Comparison of ENCODE assay signal across 8 cellular contexts in genomic region chr19:8209111-8209964, GRCh38. TPM values are rescaled to one million over a fixed set of nuclear protein-coding genes. Genes with fewer than 3 reads are reported as not detected.
DNase-seq lines count a peak whose midpoint lies in the region; ATAC-seq, FAIRE-seq and TF ChIP-seq lines count a peak whose summit lies in the region.

CERS4 (plus strand) TSS chr19:8209370; CDS start chr19:8251077, 41,707 bp downstream.

- peak within 1 kb of the TSS; percentile 94 for H3K4ac ChIP-seq in H1 (replicated peaks; ENCODE audit: insufficient read length, low read depth, low read length)

- 0 out of 2 replicates have a peak within 1 kb of the TSS, but pooled peaks have one; percentile 61 for H2BK20ac ChIP-seq in H1 (ENCODE audit: low read length)

- no peaks in the 10 kb centered on the region; a peak in 1 of 8 replicates for H3K36me3 ChIP-seq in H1 (ENCODE audit: control insufficient read depth in 2 of 4, insufficient read depth in 4 of 4, low read length in 3 of 4)

- H2BK120ac ChIP-seq in H1 (replicated peaks; ENCODE audit: low read depth, low read length) = peak within 1 kb of the TSS; percentile 78

- H3K9me3 ChIP-seq in H1 (ENCODE audit: insufficient read depth in 2 of 2, low read depth in 1 of 2, low read length in 1 of 2) = no peaks in the 10 kb centered on the region

- H3K14ac ChIP-seq in H1 (ENCODE audit: insufficient read length) = no peak within 1 kb of the TSS

- H3K4me2 ChIP-seq in H1 (ENCODE audit: insufficient read depth in 1 of 2, low read depth in 2 of 2, low read length in 2 of 2) = peak within 1 kb of the TSS; percentile 85 to 90

- peak within 1 kb of the TSS; percentile 68; the same call in 1 of the 2 replicates for H2BK12ac ChIP-seq in H1 (ENCODE audit: low read depth, low read length)

- H4K8ac ChIP-seq in H1 (ENCODE audit: extremely low read depth, insufficient read depth, low read length) = peak within 1 kb of the TSS; percentile 90

- H3K4me1 ChIP-seq in H1 (replicated peaks in 1 of 4; ENCODE audit: control insufficient read depth in 3 of 4, insufficient read depth in 4 of 4, low read length in 3 of 4) = peaks cover 6 to 30% (median 18%) of the 10 kb centered on the region in 4 experiments

- no peak within 1 kb of the TSS; the same call in 1 of the 2 replicates for H2AK5ac ChIP-seq in H1 (ENCODE audit: low read depth, low read length)

- H3K18ac ChIP-seq in H1 (ENCODE audit: extremely low read depth, low read length) = peak within 1 kb of the TSS; percentile 96

- H2BK15ac ChIP-seq in H1 (ENCODE audit: low read length) = peak within 1 kb of the TSS; percentile 83; the same call in 1 of the 2 replicates

- peaks cover 16% of the 10 kb centered on the region for H3K79me1 ChIP-seq in H1 (ENCODE audit: low read depth, low read length)

- ATAC-seq in HG02759 (IDR thresholded peaks at IDR 0.05; ENCODE audit: unreplicated experiment) (peak; percentile 76), HG03469 (IDR thresholded peaks at IDR 0.05; ENCODE audit: unreplicated experiment) (no peak)

- TF ChIP-seq CTCF in H1 (IDR thresholded peaks at IDR 0.05; ENCODE audit: control extremely low read depth in 1 of 3, insufficient read depth in 1 of 3, low read depth in 1 of 3, low read length in 3 of 3) = no peak

- CTCF ChIA-PET in H1 (lab: Charles Lee; ENCODE audit: partially characterized antibody) = interaction anchor here (0.5 to 2.3 kb wide), 7 partner anchors 15 to 54 kb away, joined by 3 to 6 read pairs (median 4); no protein-coding TSS in a partner anchor

- H3K27me3 ChIP-seq in H1 (replicated peaks in 1 of 4; ENCODE audit: control insufficient read depth in 3 of 4, extremely low read depth in 1 of 4, insufficient read depth in 3 of 4, low read length in 3 of 4) = no peaks in the 10 kb centered on the region; a peak in 1 of 7 replicates

- H4K5ac ChIP-seq in H1 (ENCODE audit: insufficient read length, low read depth, low read length) = peak within 1 kb of the TSS; percentile 67

- no peak for TF ChIP-seq EP300 in H1 (IDR thresholded peaks at IDR 0.05; ENCODE audit: borderline replicate concordance in 1 of 2, low read depth in 2 of 2, low read length in 2 of 2)

- FAIRE-seq in H1 (lab: Jason Lieb, UNC) = no peak

- TF ChIP-seq POLR2A in GM15510 (IDR thresholded peaks at IDR 0.05; ENCODE audit: borderline replicate concordance, extremely low read depth, insufficient read length) = peak; percentile 77
- TF ChIP-seq POLR2A in H1 (IDR thresholded peaks at IDR 0.05; ENCODE audit: control extremely low read depth in 1 of 2, low read depth in 2 of 2, low read length in 2 of 2) = peak in 1 of 2 experiments; percentile 52; a peak in 1 of 3 replicates

- POLR2A ChIA-PET in H1 (lab: Charles Lee; ENCODE audit: partially characterized antibody) = interaction anchor here (0.9 to 4.2 kb wide), 12 partner anchors 12 to 60 kb away, joined by 3 to 28 read pairs (median 4); partner anchors contain the start of gene FBN3

- peaks cover 7 to 21% of the 10 kb centered on the region in 2 experiments for H4K20me1 ChIP-seq in H1 (replicated peaks in 1 of 2; ENCODE audit: control insufficient read depth in 1 of 2, insufficient read depth in 2 of 2, low read length in 2 of 2)

- peak within 1 kb of the TSS; percentile 93; the same call in 1 of the 2 replicates for H2BK5ac ChIP-seq in H1 (ENCODE audit: low read depth, low read length)

- DNase-seq in NCI-H460 (ENCODE audit: extremely low read depth, low read depth) = peak; percentile 32
- peak; percentile 47 to 69 (median 67) for DNase-seq in activated CD8-positive, alpha-beta memory T cell treated with anti-CD3 and anti-CD28 coated beads for 48 hours (ENCODE audit: low read depth in 2 of 3, low spot score in 2 of 3)
- peak; percentile 64 to 92 for DNase-seq in H1 (ENCODE audit: low read depth in 1 of 2, low spot score in 2 of 2)
- peak; percentile 91 for DNase-seq in mesenteric fat pad (ENCODE audit: low spot score)
- peak; percentile 60 for DNase-seq in stimulated activated CD8-positive, alpha-beta memory T cell treated with anti-CD3 and anti-CD28 coated beads, Interleukin-15, amount 100 ng/mL, for 1 hour (ENCODE audit: low read depth)

- peaks cover 8 to 46% of the 10 kb centered on the region in 2 experiments; a peak in 3 of 4 replicates for H3K79me2 ChIP-seq in H1 (ENCODE audit: control insufficient read depth in 1 of 2, insufficient read depth in 2 of 2, low read length in 2 of 2)

- peak within 1 kb of the TSS; percentile 93 for H4K91ac ChIP-seq in H1 (replicated peaks; ENCODE audit: insufficient read length, low read length)

- peak within 1 kb of the TSS; percentile 73 for H3K27ac ChIP-seq in H1 (ENCODE audit: low read depth, low read length)

- no peak within 1 kb of the TSS for H3K23ac ChIP-seq in H1 (ENCODE audit: insufficient read length)

- H3K4me3 ChIP-seq in H1 (ENCODE audit: extremely low read depth in 1 of 4, insufficient read depth in 2 of 4, low read depth in 3 of 4, low read length in 4 of 4) = peak within 1 kb of the TSS; percentile 77 to 93 (median 88)

- 3% methylated on average over 33 of the region's 98 CpGs; no CpG with 5 or more reads in 1 of the 2 experiments for WGBS in H1 (ENCODE audit: extremely low coverage in 1 of 2, insufficient coverage in 1 of 2, insufficient read length in 1 of 2, insufficient replicate concordance in 2 of 2, low coverage in 1 of 2, low lambda C conversion rate in 2 of 2, missing lambda C conversion rate in 1 of 2), 2 experiments

- H3K56ac ChIP-seq in H1 (replicated peaks; ENCODE audit: insufficient read length, low read depth, low read length) = peak within 1 kb of the TSS; percentile 90

- TF ChIP-seq RAD21 in H1 (IDR thresholded peaks at IDR 0.05 in 1 of 2, conservative IDR thresholded peaks at IDR 0.05 in 1 of 2; ENCODE audit: low read depth in 2 of 2, low read length in 2 of 2) = no peak

- H3K9ac ChIP-seq in H1 (replicated peaks in 1 of 4; ENCODE audit: extremely low read depth in 1 of 4, low read depth in 3 of 4, low read length in 3 of 4) = peak within 1 kb of the TSS; percentile 83 to 88 (median 86)

- H2AFZ ChIP-seq in H1 (ENCODE audit: low read length) = no peak within 1 kb of the TSS

- peaks cover 18% of the 10 kb centered on the region for H3K23me2 ChIP-seq in H1 (ENCODE audit: low read depth, low read length)

TF ChIP-seq in H1, 55 proteins besides CTCF, POLR2A, EP300 and RAD21:
- no peak for TF ChIP-seq SRF (IDR thresholded peaks at IDR 0.05; ENCODE audit: low read depth, low read length)
- TF ChIP-seq YY1 (IDR thresholded peaks at IDR 0.05; ENCODE audit: low read depth, low read length) = peak; percentile 71
- no peak for TF ChIP-seq GABPA (IDR thresholded peaks at IDR 0.05; ENCODE audit: borderline replicate concordance, insufficient read depth, low read length)
- TF ChIP-seq NRF1 (IDR thresholded peaks at IDR 0.05; ENCODE audit: low read depth, low read length) = no peak
- no peak for TF ChIP-seq TCF12 (IDR thresholded peaks at IDR 0.05; ENCODE audit: low read depth, low read length)
- peak; percentile 38; the same call in 1 of the 2 replicates for TF ChIP-seq TAF1 (IDR thresholded peaks at IDR 0.05; ENCODE audit: low read depth, low read length)
- peak in 1 of 2 experiments; percentile 88; a peak in 1 of 4 replicates for TF ChIP-seq HDAC2 (IDR thresholded peaks at IDR 0.05; ENCODE audit: borderline replicate concordance in 1 of 2, low read depth in 2 of 2, low read length in 2 of 2)
- no peak for TF ChIP-seq SP4 (IDR thresholded peaks at IDR 0.05; ENCODE audit: low read length)
- peak; percentile 44; the same call in 1 of the 2 replicates for TF ChIP-seq PHF8 (conservative IDR thresholded peaks at IDR 0.05; ENCODE audit: low read depth, low read length)
- 0 out of 2 replicates have a peak, but pooled peaks have one; percentile 11 for TF ChIP-seq BACH1 (IDR thresholded peaks at IDR 0.05; ENCODE audit: low read length)
- no peak for TF ChIP-seq MAFK (IDR thresholded peaks at IDR 0.05; ENCODE audit: low read depth, low read length)
- no peak for TF ChIP-seq RFX5 (IDR thresholded peaks at IDR 0.05; ENCODE audit: borderline replicate concordance, low read depth, low read length)
- TF ChIP-seq RBBP5 (IDR thresholded peaks at IDR 0.05; ENCODE audit: borderline replicate concordance, low read depth, low read length) = no peak
- peak; percentile 29 for TF ChIP-seq CTBP2 (IDR thresholded peaks at IDR 0.05; ENCODE audit: borderline replicate concordance, insufficient read depth, insufficient read length, low read length)
- TF ChIP-seq BCL11A (IDR thresholded peaks at IDR 0.05; ENCODE audit: low read depth in 2 of 2, low read length in 2 of 2) = no peak
- peak in 1 of 2 experiments; percentile 23; a peak in 1 of 4 replicates for TF ChIP-seq SIN3A (conservative IDR thresholded peaks at IDR 0.05 in 1 of 2, IDR thresholded peaks at IDR 0.05 in 1 of 2; ENCODE audit: low read depth in 1 of 2, low read length in 2 of 2)
- 0 out of 2 replicates have a peak, but pooled peaks have one; percentile 34 for TF ChIP-seq CREB1 (IDR thresholded peaks at IDR 0.05)
- peak; percentile 19 for TF ChIP-seq ASH2L (IDR thresholded peaks at IDR 0.05; ENCODE audit: low read length)
- no peak for TF ChIP-seq TEAD4 (IDR thresholded peaks at IDR 0.05; ENCODE audit: low read depth, low read length)

RNA-seq across cellular contexts. Expression of gene CERS4, which starts in this region (rescaled TPM):
- 5.2 and 7.0 TPM in 2 replicates for total RNA-seq in NCI-H460 (2014; rRNA removed; shearing (Covaris generic))
- polyA plus RNA-seq in NCI-H460 (2014; cell fraction: nucleus; rRNA removed) = 8.6 and 9.1 TPM in 2 replicates
- total RNA-seq in H1 (2021; fragmentation: NEBNext Ultra II Directional; extraction: Animal tissue kit (Norgen Biotek cat#: 25700)) = 88.2 and 96.5 TPM in 2 replicates
- 179 and 183 TPM in 2 replicates for polyA plus RNA-seq in H1 (2011; rRNA removed)
- polyA plus RNA-seq in H1 (2011; cell fraction: cytosol; rRNA removed) = 124 TPM
- polyA plus RNA-seq in H1 (2011; cell fraction: nucleus; rRNA removed) = 148 TPM
- 43.1 to 71.4 TPM (median 70.4 TPM) in 4 replicates for polyA plus RNA-seq in H1 (2012, experiment 1 of 2)
- 79.4 TPM for polyA plus RNA-seq in H1 (2012, experiment 2 of 2)
- 90.1 TPM for polyA plus RNA-seq in H1 (2013, experiment 1 of 2)
- 85.0 TPM for polyA plus RNA-seq in H1 (2013, experiment 2 of 2)
- 127 and 128 TPM in 2 replicates for polyA minus RNA-seq in H1 (2011; rRNA and poly(A)+ RNA removed)
- 57.5 TPM for polyA minus RNA-seq in H1 (2011; cell fraction: cytosol; rRNA and poly(A)+ RNA removed)
- polyA minus RNA-seq in H1 (2011; cell fraction: nucleus; rRNA and poly(A)+ RNA removed) = 54.0 TPM
- total RNA-seq in mesenteric fat pad = 41.5 TPM

Comparison
In these comparisons a context has a peak if more than half of its experiments do, and no peak if none do; other contexts are left out.
1. DNase-seq: peak in every context shown above with its lines; median percentile 91 in mesenteric fat pad; 78 in H1; 67 in activated CD8-positive, alpha-beta memory T cell treated with anti-CD3 and anti-CD28 coated beads for 48 hours; 60 in stimulated activated CD8-positive, alpha-beta memory T cell treated with anti-CD3 and anti-CD28 coated beads, Interleukin-15, amount 100 ng/mL, for 1 hour; 32 in NCI-H460.